ENCODE assay signal across 1 cellular context in the genomic region with DNA sequence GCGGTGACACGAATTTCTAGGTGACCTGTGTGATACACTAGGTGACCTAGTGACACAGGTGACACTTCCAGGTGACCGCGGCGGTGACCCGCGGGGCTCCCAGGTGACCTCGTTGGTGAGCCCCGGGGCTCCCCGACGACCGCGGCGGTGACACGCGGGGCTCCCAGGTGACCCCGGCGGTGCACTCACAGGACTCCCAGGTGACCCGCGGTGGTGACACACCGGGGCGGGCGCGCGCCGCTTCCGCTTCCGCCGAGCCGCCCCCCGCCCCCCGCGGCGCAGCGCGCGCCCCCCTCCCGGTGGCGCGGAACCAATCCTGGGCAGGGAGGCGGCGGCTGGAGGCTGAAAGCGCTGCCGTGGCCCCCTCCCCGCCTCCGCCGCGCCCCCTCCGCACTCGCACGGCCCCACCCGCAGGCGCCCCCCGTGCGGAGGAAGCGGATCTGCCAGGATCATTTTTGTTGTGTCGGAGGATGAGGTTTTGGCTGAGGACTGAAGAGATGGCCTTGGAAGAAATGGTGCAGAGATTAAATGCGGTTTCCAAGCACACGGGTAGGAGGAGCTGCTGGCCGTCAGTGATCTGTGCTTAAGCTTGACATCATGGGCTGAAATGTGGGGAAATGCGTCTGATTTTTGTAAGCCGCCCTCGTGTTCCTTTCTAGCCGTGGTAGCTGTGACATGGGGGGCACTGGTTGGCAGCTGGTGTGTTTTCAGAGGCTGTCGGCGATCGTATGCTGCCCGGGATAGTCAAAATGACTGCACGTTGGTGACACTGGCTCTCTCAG.
TF ChIP-seq lines count a peak whose summit lies in the region.

Gene MCF2L, plus strand, starts transcription at position 305 of the 782 bp plus-strand sequence. Its CDS starts 166 bp downstream, at position 471.

TF ChIP-seq in HEK293, 187 proteins besides CTCF, POLR2A, EP300 and RAD21 (continued from another document):
- TF ChIP-seq ZNF148 (tag by site-specific recombination; IDR thresholded peaks at IDR 0.05; ENCODE audit: borderline replicate concordance) (no peak), ZBTB48 (tag by site-specific recombination; IDR thresholded peaks at IDR 0.05) (no peak), YY1 (tag by site-specific recombination; IDR thresholded peaks at IDR 0.05) (no peak), PRDM6 (tag by site-specific recombination; IDR thresholded peaks at IDR 0.05) (no peak), ZNF48 (tag by site-specific recombination; IDR thresholded peaks at IDR 0.05) (no peak), KLF10 (tag by site-specific recombination; IDR thresholded peaks at IDR 0.05) (peak; percentile 97), ZNF184 (tag by site-specific recombination; IDR thresholded peaks at IDR 0.05) (no peak), ZNF518A (tag by site-specific recombination; conservative IDR thresholded peaks at IDR 0.05; ENCODE audit: low read depth) (no peak), MEIS1 (CRISPR knock-in tag; IDR thresholded peaks at IDR 0.05; ENCODE audit: borderline replicate concordance) (no peak), ZNF24 (tag by site-specific recombination; IDR thresholded peaks at IDR 0.05) (no peak), ZNF654 (tag by site-specific recombination; IDR thresholded peaks at IDR 0.05; ENCODE audit: low read depth) (no peak), ZNF585B (tag by site-specific recombination; IDR thresholded peaks at IDR 0.05) (no peak), ZIC2 (tag by site-specific recombination; IDR thresholded peaks at IDR 0.05) (no peak; the same call in none of the 2 replicates), ZBTB17 (tag by site-specific recombination; IDR thresholded peaks at IDR 0.05) (no peak), ZNF133 (tag by site-specific recombination; IDR thresholded peaks at IDR 0.05) (no peak), ZNF140 (tag by site-specific recombination; IDR thresholded peaks at IDR 0.05) (no peak), ZBTB21 (tag by site-specific recombination; IDR thresholded peaks at IDR 0.05) (0 out of 2 replicates have a peak, but pooled peaks have one; percentile 32), HOXA7 (CRISPR knock-in tag; IDR thresholded peaks at IDR 0.05; ENCODE audit: borderline replicate concordance) (no peak), TCF7L2 (IDR thresholded peaks at IDR 0.05; ENCODE audit: borderline replicate concordance, low read depth, low read length) (no peak)
- TF ChIP-seq, protein P1, sequence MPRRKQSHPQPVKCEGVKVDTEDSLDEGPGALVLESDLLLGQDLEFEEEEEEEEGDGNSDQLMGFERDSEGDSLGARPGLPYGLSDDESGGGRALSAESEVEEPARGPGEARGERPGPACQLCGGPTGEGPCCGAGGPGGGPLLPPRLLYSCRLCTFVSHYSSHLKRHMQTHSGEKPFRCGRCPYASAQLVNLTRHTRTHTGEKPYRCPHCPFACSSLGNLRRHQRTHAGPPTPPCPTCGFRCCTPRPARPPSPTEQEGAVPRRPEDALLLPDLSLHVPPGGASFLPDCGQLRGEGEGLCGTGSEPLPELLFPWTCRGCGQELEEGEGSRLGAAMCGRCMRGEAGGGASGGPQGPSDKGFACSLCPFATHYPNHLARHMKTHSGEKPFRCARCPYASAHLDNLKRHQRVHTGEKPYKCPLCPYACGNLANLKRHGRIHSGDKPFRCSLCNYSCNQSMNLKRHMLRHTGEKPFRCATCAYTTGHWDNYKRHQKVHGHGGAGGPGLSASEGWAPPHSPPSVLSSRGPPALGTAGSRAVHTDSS (tag by site-specific recombination; IDR thresholded peaks at IDR 0.05) = no peak
- TF ChIP-seq, protein P2, sequence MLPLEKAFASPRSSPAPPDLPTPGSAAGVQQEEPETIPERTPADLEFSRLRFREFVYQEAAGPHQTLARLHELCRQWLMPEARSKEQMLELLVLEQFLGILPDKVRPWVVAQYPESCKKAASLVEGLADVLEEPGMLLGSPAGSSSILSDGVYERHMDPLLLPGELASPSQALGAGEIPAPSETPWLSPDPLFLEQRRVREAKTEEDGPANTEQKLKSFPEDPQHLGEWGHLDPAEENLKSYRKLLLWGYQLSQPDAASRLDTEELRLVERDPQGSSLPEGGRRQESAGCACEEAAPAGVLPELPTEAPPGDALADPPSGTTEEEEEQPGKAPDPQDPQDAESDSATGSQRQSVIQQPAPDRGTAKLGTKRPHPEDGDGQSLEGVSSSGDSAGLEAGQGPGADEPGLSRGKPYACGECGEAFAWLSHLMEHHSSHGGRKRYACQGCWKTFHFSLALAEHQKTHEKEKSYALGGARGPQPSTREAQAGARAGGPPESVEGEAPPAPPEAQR (tag by site-specific recombination; IDR thresholded peaks at IDR 0.05) = no peak
- TF ChIP-seq, protein P3, sequence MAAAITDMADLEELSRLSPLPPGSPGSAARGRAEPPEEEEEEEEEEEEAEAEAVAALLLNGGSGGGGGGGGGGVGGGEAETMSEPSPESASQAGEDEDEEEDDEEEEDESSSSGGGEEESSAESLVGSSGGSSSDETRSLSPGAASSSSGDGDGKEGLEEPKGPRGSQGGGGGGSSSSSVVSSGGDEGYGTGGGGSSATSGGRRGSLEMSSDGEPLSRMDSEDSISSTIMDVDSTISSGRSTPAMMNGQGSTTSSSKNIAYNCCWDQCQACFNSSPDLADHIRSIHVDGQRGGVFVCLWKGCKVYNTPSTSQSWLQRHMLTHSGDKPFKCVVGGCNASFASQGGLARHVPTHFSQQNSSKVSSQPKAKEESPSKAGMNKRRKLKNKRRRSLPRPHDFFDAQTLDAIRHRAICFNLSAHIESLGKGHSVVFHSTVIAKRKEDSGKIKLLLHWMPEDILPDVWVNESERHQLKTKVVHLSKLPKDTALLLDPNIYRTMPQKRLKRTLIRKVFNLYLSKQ (tag by site-specific recombination; IDR thresholded peaks at IDR 0.05; ENCODE audit: borderline replicate concordance) = no peak
